ENCODE assay signal across 23 cellular contexts in the genomic region with DNA sequence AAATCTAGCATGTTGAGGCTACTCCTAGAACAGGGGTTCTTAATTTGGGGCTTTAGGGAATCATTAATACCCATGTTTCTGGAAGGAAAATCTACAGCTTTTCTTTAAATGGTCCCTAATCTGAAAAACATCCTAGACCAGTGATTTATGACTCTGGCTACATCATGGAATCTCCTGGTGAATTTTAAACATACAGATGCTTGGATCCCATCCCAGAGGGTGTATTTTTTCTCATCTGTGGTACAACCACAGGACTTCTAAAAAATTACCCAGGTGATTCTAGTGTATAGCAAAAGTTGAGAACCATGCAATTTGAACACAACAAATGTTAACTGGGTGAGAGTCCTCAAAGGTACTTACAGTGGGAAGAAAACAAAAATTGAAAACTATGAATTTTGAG. TPM values are rescaled to one million over a fixed set of nuclear protein-coding genes. Genes with fewer than 3 reads are reported as not detected.
DNase-seq lines count a peak whose midpoint lies in the region; ATAC-seq and TF ChIP-seq lines count a peak whose summit lies in the region.
"Had no signal": no experiment of that assay in that cellular context is flagged by ENCODE, and none has a peak within 500 bp of the region (broad histone marks: within the 10 kb centered on the region; RNA-seq: fewer than 3 reads in every experiment).

No MANE protein-coding gene starts in this region.

- H3K27me3 ChIP-seq in CD4-positive, alpha-beta T cell (ENCODE audit: control insufficient read depth, insufficient read depth, low read length) = no peaks in the 10 kb centered on the region
- H3K27me3 ChIP-seq: body of pancreas, heart right ventricle, tibial nerve had no signal

- no peaks in the 10 kb centered on the region for H3K9me3 ChIP-seq in CD4-positive, alpha-beta T cell (ENCODE audit: control insufficient read depth, low read length)
- H3K9me3 ChIP-seq in HEK293 (ENCODE audit: control insufficient read depth, insufficient read depth, low read depth, low read length) = no peaks in the 10 kb centered on the region
- H3K9me3 ChIP-seq: body of pancreas, heart right ventricle, mucosa of descending colon, psoas muscle, tibial nerve had no signal

- peaks cover 80% of the 10 kb centered on the region for H3K4me1 ChIP-seq in HEK293 (ENCODE audit: control insufficient read depth, insufficient read depth, low read length)

- no peak overlapping the region for H3K4me3 ChIP-seq in HEK293 (ENCODE audit: low read depth, low read length)
- H3K4me3 ChIP-seq: body of pancreas, heart right ventricle, mucosa of descending colon, psoas muscle, tibial nerve had no signal

- POLR2A ChIA-PET in CD4-positive, alpha-beta T cell (lab: Charles Lee) = interaction anchor here (0.7 kb wide), 1 partner anchor 20 kb away, joined by 4 read pairs; no protein-coding TSS in a partner anchor
- POLR2A ChIA-PET in HEK293 (lab: Yijun Ruan, JAX) = interaction anchor here (0.6 kb wide), 1 partner anchor 93 kb away, joined by 3 read pairs; no protein-coding TSS in a partner anchor

- H3K4me1 Mint-ChIP-seq in CD4-positive, alpha-beta T cell (ENCODE audit: low read depth) = peaks cover 93% of the 10 kb centered on the region
- peaks cover 86 to 90% of the 10 kb centered on the region in 2 donors for H3K4me1 Mint-ChIP-seq in natural killer cell

- intact Hi-C loops in CD4-positive, alpha-beta T cell (cut with DNase I, micrococcal nuclease) = loop anchor here in 1 of 2 experiments (2.0 to 5.0 kb wide), 3 partner anchors 13 to 34 kb away; no protein-coding TSS in a partner anchor
- intact Hi-C loops in natural killer cell (cut with micrococcal nuclease) = loop anchor here (2.0 to 5.0 kb wide), 2 partner anchors 13 to 34 kb away; no protein-coding TSS in a partner anchor

- H3K9me3 Mint-ChIP-seq in CD4-positive, alpha-beta T cell = no peaks in the 10 kb centered on the region
- no peaks in the 10 kb centered on the region for H3K9me3 Mint-ChIP-seq in natural killer cell
- H3K9me3 Mint-ChIP-seq: activated B cell treated with CpG ODN at 0.5 μM for 24 hours; activated CD4-positive, alpha-beta memory T cell treated with anti-CD3 and anti-CD28 coated beads, Interleukin-2, amount 10 ng/mL, durations not matched to agents 7 days and 5 days; stimulated activated naive CD8-positive, alpha-beta T cell treated with anti-CD3 and anti-CD28 coated beads, Interleukin-15, Interleukin-2, amounts not matched to agents 100 ng/mL and 50 ng/mL, for 24 hours had no signal

- H3K27ac Mint-ChIP-seq in CD4-positive, alpha-beta T cell = peak overlapping the region; percentile 8
- H3K27ac Mint-ChIP-seq in natural killer cell = peak overlapping the region; percentile 61 to 73
- H3K27ac Mint-ChIP-seq: activated CD4-positive, alpha-beta memory T cell treated with anti-CD3 and anti-CD28 coated beads, Interleukin-2, amount 10 ng/mL, durations not matched to agents 7 days and 5 days had no signal

- no peak for ATAC-seq in CD4-positive, alpha-beta T cell (ENCODE audit: poor library complexity)
- no peak for ATAC-seq in natural killer cell
- no peak for ATAC-seq in GM21515 (IDR thresholded peaks at IDR 0.05; ENCODE audit: unreplicated experiment)
- ATAC-seq: body of pancreas, heart right ventricle, left ventricle myocardium superior, mucosa of descending colon, psoas muscle had no signal

- no peak overlapping the region for H3K4me3 Mint-ChIP-seq in CD4-positive, alpha-beta T cell
- peak overlapping the region; percentile 41 for H3K4me3 Mint-ChIP-seq in natural killer cell
- H3K4me3 Mint-ChIP-seq: activated B cell treated with CpG ODN at 0.5 μM for 24 hours; activated CD4-positive, alpha-beta memory T cell treated with anti-CD3 and anti-CD28 coated beads, Interleukin-2, amount 10 ng/mL, durations not matched to agents 7 days and 5 days; stimulated activated naive CD8-positive, alpha-beta T cell treated with anti-CD3 and anti-CD28 coated beads, Interleukin-15, Interleukin-2, amounts not matched to agents 100 ng/mL and 50 ng/mL, for 24 hours had no signal

- CTCF ChIA-PET in CD4-positive, alpha-beta T cell (lab: Charles Lee) = interaction anchor here (0.7 to 1.9 kb wide), 6 partner anchors 12 to 41 kb away, joined by 3 to 6 read pairs (median 4); a partner anchor contains a TSS
- CTCF ChIA-PET in HEK293 (lab: Yijun Ruan, JAX) = interaction anchor here (0.7 to 1.9 kb wide), 5 partner anchors 9 to 108 kb away, joined by 4 to 8 read pairs (median 6); no protein-coding TSS in a partner anchor

- no peak for TF ChIP-seq CTCF in CD4-positive, alpha-beta T cell (IDR thresholded peaks at IDR 0.05)
- no peak for TF ChIP-seq CTCF in HEK293 (tag by site-specific recombination; IDR thresholded peaks at IDR 0.05)
- TF ChIP-seq CTCF in natural killer cell (IDR thresholded peaks at IDR 0.05) = no peak

- DNase-seq in CD4-positive, alpha-beta T cell = no peak
- DNase-seq in astrocyte of the hippocampus (ENCODE audit: low read depth, low spot score) (peak; percentile 35), natural killer cell (no peak), NCI-H82 (lab: John Stamatoyannopoulos, UW) (no peak), D341Med (ENCODE audit: low spot score) (no peak)
- DNase-seq: activated B cell treated with CpG ODN at 0.5 μM for 24 hours; activated CD4-positive, alpha-beta memory T cell treated with anti-CD3 and anti-CD28 coated beads, Interleukin-2, amount 10 ng/mL, durations not matched to agents 7 days and 5 days; activated naive CD4-positive, alpha-beta T cell treated with Interleukin-2 at 50 U/mL for 16 hours; body of pancreas; GOT3; heart right ventricle; left ventricle myocardium superior; mucosa of descending colon; NCI-H187 treated with DMSO at 0.1 percent for 48 hours; NK-92 treated with Interleukin-12 subunit alpha and Interleukin-12 subunit beta, amount 100 ng/mL, for 24 hours; psoas muscle; RPMI8226; stimulated activated CD4-positive, alpha-beta T cell treated with anti-CD3 and anti-CD28 coated beads, Interleukin-2, amount 100 ng/mL, for 24 hours; T1000 had no signal

- H3K36me3 ChIP-seq in HEK293 (ENCODE audit: control insufficient read depth in 2 of 2, insufficient read depth in 1 of 2, low read length in 2 of 2) = peaks cover 0 to 3% of the 10 kb centered on the region in 2 experiments; a peak in 1 of 3 replicates
- H3K36me3 ChIP-seq: heart right ventricle, tibial nerve had no signal

- H3K36me3 Mint-ChIP-seq in CD4-positive, alpha-beta T cell (ENCODE audit: low read depth) = peaks cover 4% of the 10 kb centered on the region
- no peaks in the 10 kb centered on the region for H3K36me3 Mint-ChIP-seq in natural killer cell

- H3K27me3 Mint-ChIP-seq in CD4-positive, alpha-beta T cell = no peaks in the 10 kb centered on the region
- no peaks in the 10 kb centered on the region for H3K27me3 Mint-ChIP-seq in natural killer cell (ENCODE audit: low read depth in 2 of 2)
- H3K27me3 Mint-ChIP-seq: activated B cell treated with CpG ODN at 0.5 μM for 24 hours; activated CD4-positive, alpha-beta memory T cell treated with anti-CD3 and anti-CD28 coated beads, Interleukin-2, amount 10 ng/mL, durations not matched to agents 7 days and 5 days; stimulated activated naive CD8-positive, alpha-beta T cell treated with anti-CD3 and anti-CD28 coated beads, Interleukin-15, Interleukin-2, amounts not matched to agents 100 ng/mL and 50 ng/mL, for 24 hours had no signal

- no peak overlapping the region for H3K27ac ChIP-seq in CD4-positive, alpha-beta T cell (ENCODE audit: low read depth, low read length)
- no peak overlapping the region for H3K27ac ChIP-seq in HEK293 (ENCODE audit: extremely low read depth, low read depth, low read length)
- H3K27ac ChIP-seq: heart right ventricle, psoas muscle had no signal

TF ChIP-seq in HEK293, 187 proteins besides CTCF, POLR2A, EP300 and RAD21 (continues in another document):
- TF ChIP-seq, protein P1, sequence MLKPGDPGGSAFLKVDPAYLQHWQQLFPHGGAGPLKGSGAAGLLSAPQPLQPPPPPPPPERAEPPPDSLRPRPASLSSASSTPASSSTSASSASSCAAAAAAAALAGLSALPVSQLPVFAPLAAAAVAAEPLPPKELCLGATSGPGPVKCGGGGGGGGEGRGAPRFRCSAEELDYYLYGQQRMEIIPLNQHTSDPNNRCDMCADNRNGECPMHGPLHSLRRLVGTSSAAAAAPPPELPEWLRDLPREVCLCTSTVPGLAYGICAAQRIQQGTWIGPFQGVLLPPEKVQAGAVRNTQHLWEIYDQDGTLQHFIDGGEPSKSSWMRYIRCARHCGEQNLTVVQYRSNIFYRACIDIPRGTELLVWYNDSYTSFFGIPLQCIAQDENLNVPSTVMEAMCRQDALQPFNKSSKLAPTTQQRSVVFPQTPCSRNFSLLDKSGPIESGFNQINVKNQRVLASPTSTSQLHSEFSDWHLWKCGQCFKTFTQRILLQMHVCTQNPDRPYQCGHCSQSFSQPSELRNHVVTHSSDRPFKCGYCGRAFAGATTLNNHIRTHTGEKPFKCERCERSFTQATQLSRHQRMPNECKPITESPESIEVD (tag by site-specific recombination; IDR thresholded peaks at IDR 0.05) = peak; percentile 78
- TF ChIP-seq GLI4 (tag by site-specific recombination; IDR thresholded peaks at IDR 0.05) (no peak), BCL11A (tag by site-specific recombination; IDR thresholded peaks at IDR 0.05; ENCODE audit: low read depth) (no peak), ZNF174 (tag by site-specific recombination; IDR thresholded peaks at IDR 0.05) (no peak), ZNF747 (tag by site-specific recombination; IDR thresholded peaks at IDR 0.05) (no peak), ZNF521 (tag by site-specific recombination; IDR thresholded peaks at IDR 0.05) (no peak), ZNF629 (tag by site-specific recombination; IDR thresholded peaks at IDR 0.05) (no peak), GFI1B (tag by site-specific recombination; IDR thresholded peaks at IDR 0.05) (no peak), ZNF354C (tag by site-specific recombination; IDR thresholded peaks at IDR 0.05; ENCODE audit: borderline replicate concordance, low read depth) (no peak), ZNF292 (tag by site-specific recombination; IDR thresholded peaks at IDR 0.05; ENCODE audit: borderline replicate concordance, low read depth) (no peak), IKZF3 (tag by site-specific recombination; IDR thresholded peaks at IDR 0.05) (peak; percentile 44; the same call in 1 of the 2 replicates)
- TF ChIP-seq, protein P2, sequence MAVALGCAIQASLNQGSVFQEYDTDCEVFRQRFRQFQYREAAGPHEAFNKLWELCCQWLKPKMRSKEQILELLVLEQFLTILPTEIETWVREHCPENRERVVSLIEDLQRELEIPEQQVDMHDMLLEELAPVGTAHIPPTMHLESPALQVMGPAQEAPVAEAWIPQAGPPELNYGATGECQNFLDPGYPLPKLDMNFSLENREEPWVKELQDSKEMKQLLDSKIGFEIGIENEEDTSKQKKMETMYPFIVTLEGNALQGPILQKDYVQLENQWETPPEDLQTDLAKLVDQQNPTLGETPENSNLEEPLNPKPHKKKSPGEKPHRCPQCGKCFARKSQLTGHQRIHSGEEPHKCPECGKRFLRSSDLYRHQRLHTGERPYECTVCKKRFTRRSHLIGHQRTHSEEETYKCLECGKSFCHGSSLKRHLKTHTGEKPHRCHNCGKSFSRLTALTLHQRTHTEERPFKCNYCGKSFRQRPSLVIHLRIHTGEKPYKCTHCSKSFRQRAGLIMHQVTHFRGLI (tag by site-specific recombination; IDR thresholded peaks at IDR 0.05) = no peak

RNA-seq across cellular contexts. Expression of a gene that starts 41.5 kb away (rescaled TPM):
- total RNA-seq in CD4-positive, alpha-beta T cell = 100 to 1,000 TPM; 122 to 125 TPM
- 100 to 1,000 TPM; 202 to 240 (median 220) TPM for total RNA-seq in natural killer cell
